22 cellular contexts compared by ENCODE assay signal in genomic region chr3:178807694-178808093, GRCh38.
"Had no signal": no experiment of that assay in that cellular context is flagged by ENCODE, and none has a peak within 500 bp of the region (broad histone marks: within the 10 kb centered on the region; RNA-seq: fewer than 3 reads in every experiment).

No MANE protein-coding gene starts in this region.

- H3K27me3 Mint-ChIP-seq: dendritic cell treated with granulocyte-macrophage colony-stimulating factor and Interleukin-4, amounts not matched to agents 40 ng/mL and 50 ng/mL, for 4 days; effector memory CD8-positive, alpha-beta T cell had no signal

- H3K27ac Mint-ChIP-seq: dendritic cell treated with granulocyte-macrophage colony-stimulating factor and Interleukin-4, amounts not matched to agents 40 ng/mL and 50 ng/mL, for 4 days; effector memory CD8-positive, alpha-beta T cell; endodermal cell had no signal

- H3K9me3 Mint-ChIP-seq: dendritic cell treated with granulocyte-macrophage colony-stimulating factor and Interleukin-4, amounts not matched to agents 40 ng/mL and 50 ng/mL, for 4 days; endodermal cell had no signal

- H3K4me3 Mint-ChIP-seq: dendritic cell treated with granulocyte-macrophage colony-stimulating factor and Interleukin-4, amounts not matched to agents 40 ng/mL and 50 ng/mL, for 4 days; effector memory CD8-positive, alpha-beta T cell; endodermal cell had no signal

- ATAC-seq: effector memory CD8-positive, alpha-beta T cell; esophagus mucosa; foreskin keratinocyte; gastrocnemius medialis; gastroesophageal sphincter; heart left ventricle; heart right ventricle had no signal

- H3K4me1 Mint-ChIP-seq: endodermal cell had no signal

- DNase-seq: colonic mucosa; cortex of kidney; dermis blood vessel endothelial cell; dorsolateral prefrontal cortex; effector CD4-positive, alpha-beta T cell; effector CD8-positive, alpha-beta T cell; effector memory CD4-positive, alpha-beta T cell; effector memory CD8-positive, alpha-beta T cell; endodermal cell; erythroblast; esophagus squamous epithelium; foreskin fibroblast; foreskin keratinocyte; foreskin melanocyte; gastrocnemius medialis; glutamatergic neuron; head of caudate nucleus; heart left ventricle; heart right ventricle had no signal
